Comparison of ENCODE assay signal across 8 cellular contexts in the genomic region with DNA sequence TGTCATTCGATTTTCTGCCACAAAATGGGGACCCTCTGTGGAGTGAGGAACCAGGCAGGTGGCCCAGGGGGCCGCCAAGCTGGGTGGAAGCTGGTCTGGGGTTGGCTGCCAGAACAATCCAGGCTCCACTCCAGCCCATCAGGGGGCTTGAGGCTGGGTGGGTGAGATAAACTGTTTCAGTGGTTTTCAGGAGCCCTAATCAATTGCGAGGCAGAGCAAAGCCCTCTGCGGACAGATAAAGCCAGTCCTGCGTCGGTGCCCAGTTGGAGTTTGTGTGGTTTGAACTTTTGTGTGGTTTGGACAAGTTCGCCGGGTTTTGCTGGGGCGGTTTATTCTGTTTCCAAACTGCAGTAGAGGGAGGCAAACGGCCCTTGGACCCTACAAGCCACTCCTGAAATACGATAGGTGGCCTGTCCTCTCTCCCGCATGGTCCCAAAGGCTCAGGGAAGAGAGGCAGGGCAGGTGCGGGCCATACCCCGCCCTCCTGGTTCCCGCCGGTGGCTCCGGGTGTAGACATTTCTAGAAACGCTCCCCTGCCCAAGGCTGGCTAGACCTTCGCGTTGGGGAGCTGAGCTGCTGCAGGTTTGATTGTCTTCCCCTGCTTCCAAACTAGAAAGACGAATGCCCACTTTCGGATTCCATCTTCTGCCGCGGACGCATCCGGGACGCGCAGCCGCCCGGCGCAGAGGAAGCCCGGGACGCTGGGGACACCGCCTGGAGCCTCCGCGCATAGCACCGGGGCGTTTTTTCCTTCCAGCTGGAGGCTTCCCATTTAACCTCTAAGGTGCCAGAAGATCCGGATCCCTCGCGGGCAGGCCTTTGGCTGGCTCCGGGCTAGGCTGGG.
DNase-seq lines count a peak whose midpoint lies in the region; ATAC-seq, FAIRE-seq and TF ChIP-seq lines count a peak whose summit lies in the region.

No MANE protein-coding gene starts in this region.

- peak overlapping the region; percentile 94 for H3K4me2 ChIP-seq in PC-3 (ENCODE audit: low read length)

- H3K27ac Mint-ChIP-seq in activated T-helper 1 cell treated with anti-CD3 and anti-CD28 coated beads, Interleukin-12 subunit alpha, Interleukin-12 subunit beta, Interleukin-2, Interleukin-4 antibody, amounts not matched to agents 30 ng/mL and 10 ng/mL and 1 ng/mL, durations not matched to agents 14 hours and 24 hours and 36 hours = no peak overlapping the region
- no peak overlapping the region for H3K27ac Mint-ChIP-seq in natural killer cell

- intact Hi-C loops in PC-3 (cut with micrococcal nuclease) = loop anchor here (2.0 to 10.0 kb wide), 4 partner anchors 89 to 614 kb away; no protein-coding TSS in a partner anchor
- intact Hi-C loops in activated T-helper 1 cell treated with anti-CD3 and anti-CD28 coated beads, Interleukin-12 subunit alpha, Interleukin-12 subunit beta, Interleukin-2, Interleukin-4 antibody, amounts not matched to agents 30 ng/mL and 10 ng/mL and 1 ng/mL, durations not matched to agents 14 hours and 24 hours and 36 hours (cut with micrococcal nuclease) = loop anchor here (2.0 to 10.0 kb wide), 5 partner anchors 90 to 614 kb away; no protein-coding TSS in a partner anchor
- intact Hi-C loops in natural killer cell (cut with micrococcal nuclease) = loop anchor here (5.0 kb wide), 2 partner anchors 454 to 534 kb away; no protein-coding TSS in a partner anchor

- no peaks in the 10 kb centered on the region for H3K36me3 Mint-ChIP-seq in activated T-helper 1 cell treated with anti-CD3 and anti-CD28 coated beads, Interleukin-12 subunit alpha, Interleukin-12 subunit beta, Interleukin-2, Interleukin-4 antibody, amounts not matched to agents 30 ng/mL and 10 ng/mL and 1 ng/mL, durations not matched to agents 14 hours and 24 hours and 36 hours (ENCODE audit: low read depth)
- H3K36me3 Mint-ChIP-seq in natural killer cell = no peaks in the 10 kb centered on the region

- no peaks in the 10 kb centered on the region for H4K20me1 ChIP-seq in PC-3 (ENCODE audit: low read length)

- CTCF ChIA-PET in PC-3 (lab: Charles Lee) = interaction anchor here (0.6 kb wide), 1 partner anchor 95 kb away, joined by 5 read pairs; no protein-coding TSS in a partner anchor

- H3K9ac ChIP-seq in PC-3 (ENCODE audit: low read length) (peak overlapping the region; percentile 50), stomach smooth muscle (ENCODE audit: low read length in 2 of 2) (peak overlapping the region; percentile 58 to 64)

- H2AFZ ChIP-seq in PC-3 (ENCODE audit: low read length) = peak overlapping the region; percentile 97

- no peaks in the 10 kb centered on the region for H3F3A ChIP-seq in PC-3 (ENCODE audit: low read length, unreplicated experiment)

- peak overlapping the region; percentile 73 for H3K4me3 Mint-ChIP-seq in activated T-helper 1 cell treated with anti-CD3 and anti-CD28 coated beads, Interleukin-12 subunit alpha, Interleukin-12 subunit beta, Interleukin-2, Interleukin-4 antibody, amounts not matched to agents 30 ng/mL and 10 ng/mL and 1 ng/mL, durations not matched to agents 14 hours and 24 hours and 36 hours
- H3K4me3 Mint-ChIP-seq in natural killer cell = peak overlapping the region; percentile 72

- H3K27me3 ChIP-seq in PC-3 (ENCODE audit: low read length) = no peaks in the 10 kb centered on the region
- H3K27me3 ChIP-seq in stomach smooth muscle (ENCODE audit: control insufficient read depth in 1 of 2, insufficient read depth in 2 of 2, low read length in 2 of 2) = peaks cover 0 to 7% of the 10 kb centered on the region in 2 donors

- POLR2A ChIA-PET in PC-3 (lab: Charles Lee; ENCODE audit: unreplicated experiment) = interaction anchor here (0.6 kb wide), 2 partner anchors 191 to 535 kb away, joined by 3 to 4 read pairs; no protein-coding TSS in a partner anchor

- peaks cover 14% of the 10 kb centered on the region; the same call in 1 of the 2 replicates for H3K4me1 ChIP-seq in PC-3 (ENCODE audit: insufficient read depth, low read length)
- peaks cover 24% of the 10 kb centered on the region for H3K4me1 ChIP-seq in stomach smooth muscle (ENCODE audit: control insufficient read depth, insufficient read depth, low read length)

- H3K27me3 Mint-ChIP-seq in activated T-helper 1 cell treated with anti-CD3 and anti-CD28 coated beads, Interleukin-12 subunit alpha, Interleukin-12 subunit beta, Interleukin-2, Interleukin-4 antibody, amounts not matched to agents 30 ng/mL and 10 ng/mL and 1 ng/mL, durations not matched to agents 14 hours and 24 hours and 36 hours (ENCODE audit: insufficient read depth) = peaks cover 2% of the 10 kb centered on the region
- H3K27me3 Mint-ChIP-seq in natural killer cell (ENCODE audit: low read depth in 2 of 2) = no peaks in the 10 kb centered on the region

- no peak overlapping the region for H3K27ac ChIP-seq in PC-3 (ENCODE audit: low read length)
- peak overlapping the region; percentile 18 for H3K27ac ChIP-seq in stomach smooth muscle (ENCODE audit: low read length)

- peaks cover 6% of the 10 kb centered on the region for H3K4me1 Mint-ChIP-seq in activated T-helper 1 cell treated with anti-CD3 and anti-CD28 coated beads, Interleukin-12 subunit alpha, Interleukin-12 subunit beta, Interleukin-2, Interleukin-4 antibody, amounts not matched to agents 30 ng/mL and 10 ng/mL and 1 ng/mL, durations not matched to agents 14 hours and 24 hours and 36 hours (ENCODE audit: low read depth)
- H3K4me1 Mint-ChIP-seq in natural killer cell = peaks cover 0 to 10% of the 10 kb centered on the region in 2 donors

- ATAC-seq in PC-3 = peak; percentile 92
- ATAC-seq in natural killer cell = peak; percentile 66 to 84 (median 83)
- no peak for ATAC-seq in GM21526 (IDR thresholded peaks at IDR 0.05; ENCODE audit: low FRiP score, unreplicated experiment)

- FAIRE-seq in D721Med (lab: Jason Lieb, UNC) = no peak

- no peaks in the 10 kb centered on the region for H3K9me2 ChIP-seq in PC-3 (replicated peaks; ENCODE audit: low read length)

- H3K9me3 ChIP-seq in PC-3 (ENCODE audit: low read length) (no peaks in the 10 kb centered on the region), stomach smooth muscle (ENCODE audit: control insufficient read depth in 2 of 2, low read length in 2 of 2) (no peaks in the 10 kb centered on the region)

- peak; percentile 43 for TF ChIP-seq CTCF in D721Med (IDR thresholded peaks at IDR 0.05; ENCODE audit: insufficient read depth, missing control alignments)
- peak; percentile 71 for TF ChIP-seq CTCF in PC-3 (conservative IDR thresholded peaks at IDR 0.05; ENCODE audit: low read depth, low read length)
- TF ChIP-seq CTCF in natural killer cell (IDR thresholded peaks at IDR 0.05) = peak; percentile 52

- no TSS peak for BruUV-seq in PC-3 (replicated peaks; lab: Mats Ljungman, UMichigan)

- H3K79me2 ChIP-seq in PC-3 (ENCODE audit: low read length) = no peaks in the 10 kb centered on the region

- peak overlapping the region; percentile 79 for H3K4me3 ChIP-seq in PC-3 (ENCODE audit: low read length)
- H3K4me3 ChIP-seq in stomach smooth muscle (ENCODE audit: low read length in 2 of 2) = peak overlapping the region; percentile 66 to 74

- no peaks in the 10 kb centered on the region for H3K9me3 Mint-ChIP-seq in activated T-helper 1 cell treated with anti-CD3 and anti-CD28 coated beads, Interleukin-12 subunit alpha, Interleukin-12 subunit beta, Interleukin-2, Interleukin-4 antibody, amounts not matched to agents 30 ng/mL and 10 ng/mL and 1 ng/mL, durations not matched to agents 14 hours and 24 hours and 36 hours
- no peaks in the 10 kb centered on the region for H3K9me3 Mint-ChIP-seq in natural killer cell

- DNase-seq in D721Med (ENCODE audit: insufficient read length, low spot score) = peak; percentile 67
- peak; percentile 51 for DNase-seq in HT1080 (ENCODE audit: low read depth)
- peak; percentile 71 for DNase-seq in PC-3
- peak; percentile 8 for DNase-seq in activated T-helper 1 cell treated with anti-CD3 and anti-CD28 coated beads, Interleukin-12 subunit alpha, Interleukin-12 subunit beta, Interleukin-2, Interleukin-4 antibody, amounts not matched to agents 30 ng/mL and 10 ng/mL and 1 ng/mL, durations not matched to agents 14 hours and 24 hours and 36 hours (ENCODE audit: low spot score)
- peak; percentile 63 for DNase-seq in fibroblast of peridontal ligament (ENCODE audit: extremely low read depth)
- DNase-seq in natural killer cell = peak; percentile 26

- H3K36me3 ChIP-seq in PC-3 (ENCODE audit: low read depth, low read length) (no peaks in the 10 kb centered on the region), stomach smooth muscle (ENCODE audit: control insufficient read depth in 2 of 2, insufficient read depth in 2 of 2, low read length in 2 of 2) (no peaks in the 10 kb centered on the region)

Comparison
In these comparisons a context has a peak if more than half of its experiments do, and no peak if none do; other contexts are left out.
1. DNase-seq: peak in every context shown above with its lines; median percentile 71 in PC-3; 67 in D721Med; 63 in fibroblast of peridontal ligament; 51 in HT1080; 26 in natural killer cell; 8 in activated T-helper 1 cell treated with anti-CD3 and anti-CD28 coated beads, Interleukin-12 subunit alpha, Interleukin-12 subunit beta, Interleukin-2, Interleukin-4 antibody, amounts not matched to agents 30 ng/mL and 10 ng/mL and 1 ng/mL, durations not matched to agents 14 hours and 24 hours and 36 hours.